11 cellular contexts compared by ENCODE assay signal in genomic region chr3:56547486-56547885, GRCh38. TPM values are rescaled to one million over a fixed set of nuclear protein-coding genes. Genes with fewer than 3 reads are reported as not detected.
DNase-seq lines count a peak whose midpoint lies in the region; ATAC-seq and TF ChIP-seq lines count a peak whose summit lies in the region.
"Had no signal": no experiment of that assay in that cellular context is flagged by ENCODE, and none has a peak within 500 bp of the region (broad histone marks: within the 10 kb centered on the region; RNA-seq: fewer than 3 reads in every experiment).

No MANE protein-coding gene starts in this region.

- H2AFZ ChIP-seq in GM23248 (no peak overlapping the region), hepatocyte (no peak overlapping the region)

- H3F3A ChIP-seq in GM23248 (ENCODE audit: insufficient read depth) = no peaks in the 10 kb centered on the region

- H3K9me3 ChIP-seq in GM23248 (ENCODE audit: low read depth) = no peaks in the 10 kb centered on the region
- no peaks in the 10 kb centered on the region for H3K9me3 ChIP-seq in hepatocyte (ENCODE audit: low read depth)

- H3K9me2 ChIP-seq in GM23248 (ENCODE audit: insufficient read depth) (no peaks in the 10 kb centered on the region), hepatocyte (replicated peaks; ENCODE audit: insufficient read depth) (no peaks in the 10 kb centered on the region)

- no peaks in the 10 kb centered on the region for H3K36me3 ChIP-seq in GM23248 (ENCODE audit: low read depth)
- H3K36me3 ChIP-seq in hepatocyte (replicated peaks; ENCODE audit: insufficient read depth, low read depth) = no peaks in the 10 kb centered on the region

- ATAC-seq in GM19035 (IDR thresholded peaks at IDR 0.05; ENCODE audit: unreplicated experiment) = no peak
- no peak for ATAC-seq in GM19463 (IDR thresholded peaks at IDR 0.05; ENCODE audit: unreplicated experiment)
- ATAC-seq in HG03175 (IDR thresholded peaks at IDR 0.05; ENCODE audit: unreplicated experiment) = no peak
- ATAC-seq: stimulated activated naive CD8-positive, alpha-beta T cell treated with anti-CD3 and anti-CD28 coated beads, Interleukin-15, Interleukin-2, amounts not matched to agents 100 U/mL and 50 U/mL, for 24 hours had no signal

- H3K79me2 ChIP-seq in GM23248 (ENCODE audit: insufficient read depth) = no peaks in the 10 kb centered on the region
- no peaks in the 10 kb centered on the region for H3K79me2 ChIP-seq in hepatocyte

- H3K4me3 ChIP-seq in GM23248 (no peak overlapping the region), hepatocyte (no peak overlapping the region)

- H3K27ac ChIP-seq in GM23248 = no peak overlapping the region
- no peak overlapping the region for H3K27ac ChIP-seq in hepatocyte

- H3K4me1 ChIP-seq in GM23248 (ENCODE audit: insufficient read depth) (no peaks in the 10 kb centered on the region), hepatocyte (ENCODE audit: insufficient read depth) (no peaks in the 10 kb centered on the region)

- no peak overlapping the region for H3K4me2 ChIP-seq in GM23248 (ENCODE audit: unreplicated experiment)
- H3K4me2 ChIP-seq in hepatocyte = no peak overlapping the region

- H3K9ac ChIP-seq in GM23248 = no peak overlapping the region

- WGBS in GM23248 (ENCODE audit: low coverage in 1 of 2, low lambda C conversion rate in 2 of 2, missing lambda C conversion rate in 2 of 2), 2 experiments = 1% methylated on average over 3 of the region's 3 CpGs
- 41% methylated on average over 3 of the region's 3 CpGs for WGBS in hepatocyte (ENCODE audit: low lambda C conversion rate, missing lambda C conversion rate)

- H3K27me3 ChIP-seq in GM23248 (replicated peaks; ENCODE audit: insufficient read depth) (peaks cover 7% of the 10 kb centered on the region), hepatocyte (peaks cover 15% of the 10 kb centered on the region)

- TF ChIP-seq CTCF in hepatocyte (IDR thresholded peaks at IDR 0.05; ENCODE audit: poor library complexity) = peak; percentile 48

- in situ Hi-C loops in GM23248 (cut with MboI) = no loop called here

- DNase-seq in GM23248 (peak; percentile 28), NCI-H1694 (lab: John Stamatoyannopoulos, UW) (peak; percentile 8), SW480 (ENCODE audit: low spot score) (peak; percentile 6), hepatocyte (ENCODE audit: low spot score) (peak; percentile 9)
- DNase-seq: mesendoderm; MV-4-11; stimulated activated CD4-positive, alpha-beta T cell treated with anti-CD3 and anti-CD28 coated beads, Interleukin-2, amount 100 ng/mL, for 48 hours; stimulated activated naive CD8-positive, alpha-beta T cell treated with anti-CD3 and anti-CD28 coated beads, Interleukin-15, Interleukin-2, amounts not matched to agents 100 U/mL and 50 U/mL, for 24 hours had no signal

- H4K20me1 ChIP-seq in GM23248 (ENCODE audit: insufficient read depth) (no peaks in the 10 kb centered on the region), hepatocyte (ENCODE audit: insufficient read depth, poor library complexity, severe bottlenecking) (no peaks in the 10 kb centered on the region)

RNA-seq across cellular contexts. Expression of gene CCDC66, which starts 9.5 kb away (rescaled TPM):
- total RNA-seq in GM23248 (2014; rRNA removed; shearing (Covaris generic)) = 8.2 and 13.2 TPM in 2 replicates
- 9.2 and 12.0 TPM in 2 replicates for polyA plus RNA-seq in GM23248 (2016; fragmentation: Nextera tagmentation; extraction: Ambion mirVana)
- 17.7 and 25.7 TPM in 2 replicates for total RNA-seq in hepatocyte
- 10.4 and 12.8 TPM in 2 replicates for polyA plus RNA-seq in hepatocyte
